19 cellular contexts compared by ENCODE assay signal in genomic region chr22:31275576-31275975, GRCh38. TPM values are rescaled to one million over a fixed set of nuclear protein-coding genes. Genes with fewer than 3 reads are reported as not detected.
A peak's percentile ranks its signal among the peaks of the same experiment; 100 is the strongest.
DNase-seq lines count a peak whose midpoint lies in the region; ATAC-seq and TF ChIP-seq lines count a peak whose summit lies in the region.
"Had no signal": no experiment of that assay in that cellular context is flagged by ENCODE, and none has a peak within 500 bp of the region (broad histone marks: within the 10 kb centered on the region; RNA-seq: fewer than 3 reads in every experiment).

No MANE protein-coding gene starts in this region.

- H3K9me3 Mint-ChIP-seq in natural killer cell treated with Interleukin-12 subunit alpha and Interleukin-12 subunit beta and Interleukin-15 and Interleukin-18, amount 100 ng/mL, for 72 hours: no peaks in the 10 kb centered on the region
- no peaks in the 10 kb centered on the region for H3K9me3 Mint-ChIP-seq in natural killer cell
- peaks cover 0 to 6% (median 0%) of the 10 kb centered on the region in 11 donors for H3K9me3 Mint-ChIP-seq in naive thymus-derived CD4-positive, alpha-beta T cell

- H3K4me3 Mint-ChIP-seq in natural killer cell treated with Interleukin-12 subunit alpha and Interleukin-12 subunit beta and Interleukin-15 and Interleukin-18, amount 100 ng/mL, for 72 hours: no peak overlapping the region
- no peak overlapping the region for H3K4me3 Mint-ChIP-seq in natural killer cell
- peak overlapping the region in 9 of 10 donors; percentile 32 to 70 (median 53) for H3K4me3 Mint-ChIP-seq in naive thymus-derived CD4-positive, alpha-beta T cell
- H3K4me3 Mint-ChIP-seq: activated CD8-positive, alpha-beta memory T cell treated with anti-CD3 and anti-CD28 coated beads, Interleukin-2, amount 10 ng/mL, durations not matched to agents 7 days and 5 days had no signal

- DNase-seq in natural killer cell treated with Interleukin-12 subunit alpha and Interleukin-12 subunit beta and Interleukin-15 and Interleukin-18, amount 100 ng/mL, for 72 hours (ENCODE audit: low spot score): peak; percentile 5
- DNase-seq in natural killer cell (no peak), WERI-Rb-1 (no peak), NCI-H226 (no peak), NCI-H526 treated with DMSO at 0.1 percent for 48 hours (lab: John Stamatoyannopoulos, UW) (no peak)
- DNase-seq in naive thymus-derived CD4-positive, alpha-beta T cell: no peak
- DNase-seq: activated CD8-positive, alpha-beta memory T cell treated with anti-CD3 and anti-CD28 coated beads, Interleukin-2, amount 10 ng/mL, durations not matched to agents 7 days and 5 days; anterior cingulate cortex; Caco-2; GM23248; head of caudate nucleus; MG63; NCI-H1436; NCI-H2171 treated with DMSO at 0.1 percent for 48 hours; ovary; stimulated activated CD4-positive, alpha-beta T cell treated with anti-CD3 and anti-CD28 coated beads, Interleukin-15, amount 100 ng/mL, for 24 hours had no signal

- no peak for ATAC-seq in natural killer cell treated with Interleukin-12 subunit alpha and Interleukin-12 subunit beta and Interleukin-15 and Interleukin-18, amount 100 ng/mL, for 72 hours
- no peak for ATAC-seq in natural killer cell
- ATAC-seq in naive thymus-derived CD4-positive, alpha-beta T cell: no peak
- ATAC-seq: activated CD4-positive, CD25-positive, alpha-beta regulatory T cell treated with anti-CD3 and anti-CD28 coated beads, Interleukin-2, amount 50 U/mL, for 24 hours; activated CD8-positive, alpha-beta memory T cell treated with anti-CD3 and anti-CD28 coated beads, Interleukin-2, amount 10 ng/mL, durations not matched to agents 7 days and 5 days; sciatic nerve had no signal

- peaks cover 9 to 20% (median 12%) of the 10 kb centered on the region in 3 experiments for H3K36me3 ChIP-seq in naive thymus-derived CD4-positive, alpha-beta T cell (ENCODE audit: control insufficient read depth in 2 of 3, insufficient read depth in 3 of 3, low read length in 3 of 3)
- peaks cover 93% of the 10 kb centered on the region for H3K36me3 ChIP-seq in WERI-Rb-1
- H3K36me3 ChIP-seq: ovary had no signal

- TF ChIP-seq CTCF in natural killer cell (IDR thresholded peaks at IDR 0.05) (no peak), VCaP (conservative IDR thresholded peaks at IDR 0.05) (no peak), WERI-Rb-1 (IDR thresholded peaks at IDR 0.05; ENCODE audit: low read depth, low read length) (no peak)

- no peaks in the 10 kb centered on the region for H3K9me3 ChIP-seq in naive thymus-derived CD4-positive, alpha-beta T cell (ENCODE audit: control insufficient read depth in 2 of 3, low read length in 3 of 3)
- H3K9me3 ChIP-seq in WERI-Rb-1 (ENCODE audit: severe bottlenecking): no peaks in the 10 kb centered on the region
- H3K9me3 ChIP-seq: Caco-2, MG63, ovary had no signal

- H3K4me1 Mint-ChIP-seq in natural killer cell treated with Interleukin-12 subunit alpha and Interleukin-12 subunit beta and Interleukin-15 and Interleukin-18, amount 100 ng/mL, for 72 hours (ENCODE audit: low read depth in 2 of 2): peaks cover 0 to 35% of the 10 kb centered on the region in 2 donors
- peaks cover under 1 to 7% of the 10 kb centered on the region in 2 donors for H3K4me1 Mint-ChIP-seq in natural killer cell
- peaks cover 39 to 97% (median 88%) of the 10 kb centered on the region in 7 donors for H3K4me1 Mint-ChIP-seq in naive thymus-derived CD4-positive, alpha-beta T cell

- H3K4me1 ChIP-seq in naive thymus-derived CD4-positive, alpha-beta T cell (ENCODE audit: control insufficient read depth in 2 of 2, insufficient read depth in 2 of 2, low read length in 2 of 2): peaks cover 29 to 88% of the 10 kb centered on the region in 2 donors

- no peak overlapping the region for H3K4me3 ChIP-seq in naive thymus-derived CD4-positive, alpha-beta T cell (ENCODE audit: low read length)
- no peak overlapping the region for H3K4me3 ChIP-seq in WERI-Rb-1 (ENCODE audit: low read depth, low read length)
- H3K4me3 ChIP-seq: GM23248, MG63, ovary had no signal

- intact Hi-C loops in natural killer cell (cut with micrococcal nuclease): no loop called here
- intact Hi-C loops in naive thymus-derived CD4-positive, alpha-beta T cell (cut with micrococcal nuclease): loop anchor here (5.0 kb wide), 3 partner anchors 37 to 683 kb away; partner anchors contain the start of genes PATZ1 (in 1 of the 2) and PES1 (in 1 of the 2)

- H3K27me3 ChIP-seq in naive thymus-derived CD4-positive, alpha-beta T cell (ENCODE audit: control insufficient read depth in 2 of 2, insufficient read depth in 2 of 2, low read length in 2 of 2): no peaks in the 10 kb centered on the region
- no peaks in the 10 kb centered on the region for H3K27me3 ChIP-seq in WERI-Rb-1 (ENCODE audit: insufficient read depth, low read depth, severe bottlenecking)
- H3K27me3 ChIP-seq: MG63, ovary had no signal

- H3K27ac ChIP-seq in VCaP: peak overlapping the region; percentile 54
- peak overlapping the region; percentile 60 for H3K27ac ChIP-seq in naive thymus-derived CD4-positive, alpha-beta T cell (ENCODE audit: low read depth, low read length)
- no peak overlapping the region for H3K27ac ChIP-seq in WERI-Rb-1
- H3K27ac ChIP-seq: GM23248, ovary had no signal

- H3K27me3 Mint-ChIP-seq in natural killer cell treated with Interleukin-12 subunit alpha and Interleukin-12 subunit beta and Interleukin-15 and Interleukin-18, amount 100 ng/mL, for 72 hours: no peaks in the 10 kb centered on the region
- H3K27me3 Mint-ChIP-seq in natural killer cell (ENCODE audit: low read depth in 2 of 2): no peaks in the 10 kb centered on the region
- H3K27me3 Mint-ChIP-seq in naive thymus-derived CD4-positive, alpha-beta T cell: no peaks in the 10 kb centered on the region
- H3K27me3 Mint-ChIP-seq: activated CD8-positive, alpha-beta memory T cell treated with anti-CD3 and anti-CD28 coated beads, Interleukin-2, amount 10 ng/mL, durations not matched to agents 7 days and 5 days had no signal

- CTCF ChIA-PET in naive thymus-derived CD4-positive, alpha-beta T cell (lab: Charles Lee): interaction anchor here (0.5 to 3.3 kb wide), 4 partner anchors 19 to 1178 kb away, joined by 3 to 31 read pairs (median 4); partner anchors contain the start of gene LIMK2

- peak overlapping the region in 1 of 2 donors; percentile 66 for H3K27ac Mint-ChIP-seq in natural killer cell treated with Interleukin-12 subunit alpha and Interleukin-12 subunit beta and Interleukin-15 and Interleukin-18, amount 100 ng/mL, for 72 hours
- peak overlapping the region in 1 of 2 donors; percentile 44 for H3K27ac Mint-ChIP-seq in natural killer cell
- H3K27ac Mint-ChIP-seq in naive thymus-derived CD4-positive, alpha-beta T cell: peak overlapping the region; percentile 50 to 98 (median 93)
- H3K27ac Mint-ChIP-seq: activated CD8-positive, alpha-beta memory T cell treated with anti-CD3 and anti-CD28 coated beads, Interleukin-2, amount 10 ng/mL, durations not matched to agents 7 days and 5 days had no signal

- POLR2A ChIA-PET in naive thymus-derived CD4-positive, alpha-beta T cell (lab: Charles Lee): interaction anchor here (0.7 to 34.1 kb wide), 5 partner anchors 6 to 74 kb away, joined by 3 to 2331 read pairs (median 4); partner anchors contain the start of genes LIMK2 and PIK3IP1

- H3K36me3 Mint-ChIP-seq in natural killer cell treated with Interleukin-12 subunit alpha and Interleukin-12 subunit beta and Interleukin-15 and Interleukin-18, amount 100 ng/mL, for 72 hours: peaks cover 15% of the 10 kb centered on the region
- no peaks in the 10 kb centered on the region for H3K36me3 Mint-ChIP-seq in natural killer cell
- peaks cover 4 to 46% (median 29%) of the 10 kb centered on the region in 5 donors for H3K36me3 Mint-ChIP-seq in naive thymus-derived CD4-positive, alpha-beta T cell

RNA-seq across cellular contexts. Expression of gene PIK3IP1, which starts 16.7 kb away (rescaled TPM):
- 1 to 10 TPM in 1 of 2 donors, under 1 TPM in 1; 0.74 to 1.0 TPM for total RNA-seq in natural killer cell treated with Interleukin-12 subunit alpha and Interleukin-12 subunit beta and Interleukin-15 and Interleukin-18, amount 100 ng/mL, for 72 hours
- total RNA-seq in natural killer cell: 100 to 1,000 TPM; 132 to 180 (median 161) TPM
- 100 to 1,000 TPM in 4 of 5 experiments, 10 to 100 TPM in 1; 72.8 to 638 (median 594) TPM for total RNA-seq in naive thymus-derived CD4-positive, alpha-beta T cell
- polyA plus RNA-seq in naive thymus-derived CD4-positive, alpha-beta T cell: 100 to 1,000 TPM; 606 to 941 TPM

Comparison
In these comparisons a context has a peak if more than half of its experiments do, and no peak if none do; other contexts are left out.
1. RNA of gene PIK3IP1, which starts 16.7 kb away (total RNA-seq): 72.8 to 638 TPM in naive thymus-derived CD4-positive, alpha-beta T cell and 132 to 180 TPM in natural killer cell; 0.74 to 1.0 TPM in natural killer cell treated with Interleukin-12 subunit alpha and Interleukin-12 subunit beta and Interleukin-15 and Interleukin-18, amount 100 ng/mL, for 72 hours; every median in the first group is over 10 times any median in the second.
2. H3K4me3 Mint-ChIP-seq: peak in naive thymus-derived CD4-positive, alpha-beta T cell (9 of 10); none in natural killer cell treated with Interleukin-12 subunit alpha and Interleukin-12 subunit beta and Interleukin-15 and Interleukin-18, amount 100 ng/mL, for 72 hours (single experiment) and natural killer cell (single experiment).